Comparison of ENCODE assay signal across 26 cellular contexts in genomic region chr6:71567562-71567961, GRCh38.
"Had no signal": no experiment of that assay in that cellular context is flagged by ENCODE, and none has a peak within 500 bp of the region (broad histone marks: within the 10 kb centered on the region; RNA-seq: fewer than 3 reads in every experiment).

No MANE protein-coding gene starts in this region.

- H3K36me3 ChIP-seq: neural progenitor cell, ovary, right lobe of liver, sigmoid colon, stomach, thoracic aorta, thyroid gland, tibial nerve, upper lobe of left lung, vagina had no signal

- H3K4me3 ChIP-seq: neural progenitor cell, ovary, psoas muscle, right lobe of liver, sigmoid colon, stomach, thoracic aorta, thyroid gland, tibial nerve, upper lobe of left lung, vagina had no signal

- H3K9ac ChIP-seq: neural progenitor cell, parathyroid adenoma had no signal

- ATAC-seq: natural killer cell; psoas muscle; right cardiac atrium; right lobe of liver; stimulated activated effector memory CD8-positive, alpha-beta T cell treated with anti-CD3 and anti-CD28 coated beads, Interleukin-12 subunit alpha, Interleukin-12 subunit beta, amount 100 ng/mL, for 72 hours; stimulated activated naive B cell treated with anti-CD40 and anti-IgM and Interleukin-4, amounts not matched to agents 10 μg/mL and 1 μg/mL and 100 μg/mL, for 72 hours had no signal

- H3K27ac ChIP-seq: neural progenitor cell, ovary, parathyroid adenoma, psoas muscle, right lobe of liver, sigmoid colon, stomach, thoracic aorta, thyroid gland, tibial nerve, upper lobe of left lung, vagina had no signal

- H3K4me2 ChIP-seq: neural progenitor cell had no signal

- H3K27me3 ChIP-seq: neural progenitor cell, ovary, right lobe of liver, sigmoid colon, stomach, thyroid gland, tibial nerve, upper lobe of left lung, vagina had no signal

- FAIRE-seq: small intestine, urothelium cell line had no signal

- H2AFZ ChIP-seq: neural progenitor cell, parathyroid adenoma had no signal

- H3K4me1 ChIP-seq: neural progenitor cell, parathyroid adenoma, psoas muscle, right lobe of liver, sigmoid colon, stomach, thyroid gland, tibial nerve, upper lobe of left lung, vagina had no signal

- H3K79me2 ChIP-seq: parathyroid adenoma had no signal

- DNase-seq: natural killer cell; occipital lobe; ovary; posterior cingulate gyrus; psoas muscle; right cardiac atrium; right lobe of liver; sigmoid colon; small intestine; stimulated activated CD4-positive, alpha-beta T cell treated with anti-CD3 and anti-CD28 coated beads, Interleukin-15, amount 100 ng/mL, for 24 hours; stimulated activated CD4-positive, alpha-beta T cell treated with anti-CD3 and anti-CD28 coated beads, Interleukin-2, amount 100 ng/mL, for 24 hours; stimulated activated CD4-positive, alpha-beta T cell treated with anti-CD3 and anti-CD28 coated beads, Interleukin-2, amount 100 ng/mL, for 48 hours; stimulated activated CD4-positive, alpha-beta T cell treated with anti-CD3 and anti-CD28 coated beads, Interleukin-4, amount 100 ng/mL, for 24 hours; stimulated activated naive B cell treated with anti-CD40 and anti-IgM and Interleukin-4, amounts not matched to agents 10 μg/mL and 1 μg/mL and 100 μg/mL, for 72 hours; stimulated activated naive CD4-positive, alpha-beta T cell treated with Interleukin-2 at 50 U/mL for 16 hours; stomach; thyroid gland; trophoblast cell; upper lobe of left lung had no signal

- H3K9me3 ChIP-seq: ovary, psoas muscle, right lobe of liver, sigmoid colon, stomach, thoracic aorta, thyroid gland, tibial nerve, upper lobe of left lung, vagina had no signal
